Comparison of ENCODE assay signal across 16 cellular contexts in the genomic region with DNA sequence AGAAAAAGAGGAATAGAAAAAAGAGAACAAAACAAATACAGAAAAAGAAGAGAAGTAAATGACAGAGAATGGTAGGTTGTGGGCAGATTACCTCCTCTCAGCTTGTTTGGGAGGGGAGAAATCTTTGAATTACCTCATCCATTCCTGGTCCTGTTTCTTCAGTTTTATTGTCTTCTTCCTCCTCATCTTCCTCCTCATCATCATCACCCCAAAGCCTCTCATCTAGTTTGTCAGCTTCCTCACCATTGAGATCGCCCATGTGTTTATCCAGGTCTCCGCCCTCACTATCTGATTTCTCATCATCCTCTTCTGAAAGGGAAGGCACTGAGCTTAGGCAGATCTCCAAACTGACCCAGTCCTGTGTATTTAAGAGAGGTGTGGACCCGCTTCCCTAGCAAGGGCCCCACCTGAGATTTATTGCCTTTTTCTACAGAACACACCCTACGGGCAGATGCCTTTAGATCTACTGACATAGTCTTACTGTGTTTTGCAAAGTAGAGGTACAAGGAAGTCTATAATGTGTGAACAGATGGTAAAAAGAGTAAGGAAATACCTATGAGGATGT. TPM values are rescaled to one million over a fixed set of nuclear protein-coding genes. Genes with fewer than 3 reads are reported as not detected.
DNase-seq lines count a peak whose midpoint lies in the region; ATAC-seq lines count a peak whose summit lies in the region.
"Had no signal": no experiment of that assay in that cellular context is flagged by ENCODE, and none has a peak within 500 bp of the region (broad histone marks: within the 10 kb centered on the region; RNA-seq: fewer than 3 reads in every experiment).

No MANE protein-coding gene starts in this region.

- H3K4me1 ChIP-seq in CD4-positive, CD25-positive, alpha-beta regulatory T cell (ENCODE audit: control insufficient read depth, insufficient read depth, low read length, poor library complexity, severe bottlenecking) = no peaks in the 10 kb centered on the region
- H3K4me1 ChIP-seq in mucosa of rectum (ENCODE audit: control insufficient read depth in 2 of 2, insufficient read depth in 2 of 2, low read length in 2 of 2) = peaks cover 0 to 3% of the 10 kb centered on the region in 2 donors

- peak overlapping the region; percentile 3 for H3K27ac Mint-ChIP-seq in activated CD4-positive, alpha-beta memory T cell treated with anti-CD3 and anti-CD28 coated beads, Interleukin-2, amount 10 ng/mL, durations not matched to agents 7 days and 5 days
- H3K27ac Mint-ChIP-seq in activated CD4-positive, alpha-beta memory T cell treated with anti-CD3 and anti-CD28 coated beads for 36 hours = no peak overlapping the region
- H3K27ac Mint-ChIP-seq in CD4-positive, CD25-positive, alpha-beta regulatory T cell = peak overlapping the region in 2 of 3 donors; percentile 41 to 52
- peak overlapping the region; percentile 38 for H3K27ac Mint-ChIP-seq in activated T-helper 17 cell treated with anti-CD3 and anti-CD28 coated beads, Interleukin-2, amount 50 U/mL, for 72 hours

- no peak overlapping the region for H3K27ac ChIP-seq in CD4-positive, CD25-positive, alpha-beta regulatory T cell (ENCODE audit: insufficient read depth, low read length, poor library complexity, severe bottlenecking)
- H3K27ac ChIP-seq in mucosa of rectum (ENCODE audit: low read depth in 2 of 2, low read length in 2 of 2) = peak overlapping the region; percentile 44 to 58

- CTCF ChIA-PET in activated CD4-positive, alpha-beta memory T cell treated with anti-CD3 and anti-CD28 coated beads, Interleukin-2, amount 10 ng/mL, durations not matched to agents 7 days and 5 days (lab: Charles Lee) = interaction anchor here (0.7 kb wide), 1 partner anchor 9 kb away, joined by 3 read pairs; no protein-coding TSS in a partner anchor
- CTCF ChIA-PET in activated CD4-positive, alpha-beta memory T cell treated with anti-CD3 and anti-CD28 coated beads for 36 hours (lab: Charles Lee) = no interaction called here

- no peak for DNase-seq in activated CD4-positive, alpha-beta memory T cell treated with anti-CD3 and anti-CD28 coated beads, Interleukin-2, amount 10 ng/mL, durations not matched to agents 7 days and 5 days
- no peak for DNase-seq in activated CD4-positive, alpha-beta memory T cell treated with anti-CD3 and anti-CD28 coated beads for 36 hours
- no peak for DNase-seq in CD4-positive, CD25-positive, alpha-beta regulatory T cell
- DNase-seq in NCI-H2081 treated with DMSO at 0.1 percent for 48 hours (lab: John Stamatoyannopoulos, UW) = no peak
- no peak for DNase-seq in mesenteric fat pad (ENCODE audit: low spot score)
- DNase-seq in posterior vena cava (ENCODE audit: low spot score) = no peak
- DNase-seq: 8988T, DMS 273 treated with DMSO at 0.1 percent for 48 hours, GF-D8, NCI-H1092 treated with DMSO at 0.1 percent for 48 hours, NCI-H1694, NCI-H2107, NCI-H2227 treated with DMSO at 0.1 percent for 48 hours, NCI-H524 had no signal

- intact Hi-C loops in activated CD4-positive, alpha-beta memory T cell treated with anti-CD3 and anti-CD28 coated beads for 36 hours (cut with micrococcal nuclease) = no loop called here
- intact Hi-C loops in posterior vena cava (cut with DNase I) = no loop called here

- H3K9me3 ChIP-seq in CD4-positive, CD25-positive, alpha-beta regulatory T cell (ENCODE audit: control insufficient read depth in 2 of 2, low read length in 2 of 2) = no peaks in the 10 kb centered on the region
- H3K9me3 ChIP-seq in mucosa of rectum (ENCODE audit: control insufficient read depth in 2 of 2, low read length in 2 of 2) = no peaks in the 10 kb centered on the region

- no peak for ATAC-seq in CD4-positive, CD25-positive, alpha-beta regulatory T cell (ENCODE audit: low read depth in 2 of 2)
- ATAC-seq in activated T-helper 17 cell treated with anti-CD3 and anti-CD28 coated beads, Interleukin-2, amount 50 U/mL, for 72 hours (replicated peaks) = no peak

- no peak overlapping the region for H3K4me3 ChIP-seq in CD4-positive, CD25-positive, alpha-beta regulatory T cell (ENCODE audit: low read depth, low read length)
- no peak overlapping the region for H3K4me3 ChIP-seq in mucosa of rectum (ENCODE audit: low read length in 2 of 2)

- no peak overlapping the region for H3K9ac ChIP-seq in mucosa of rectum (ENCODE audit: low read depth in 1 of 2, low read length in 2 of 2)

- H3K4me1 Mint-ChIP-seq in activated CD4-positive, alpha-beta memory T cell treated with anti-CD3 and anti-CD28 coated beads, Interleukin-2, amount 10 ng/mL, durations not matched to agents 7 days and 5 days = no peaks in the 10 kb centered on the region
- no peaks in the 10 kb centered on the region for H3K4me1 Mint-ChIP-seq in activated CD4-positive, alpha-beta memory T cell treated with anti-CD3 and anti-CD28 coated beads for 36 hours (ENCODE audit: low read depth)
- peaks cover 0 to 6% (median 0%) of the 10 kb centered on the region in 4 donors for H3K4me1 Mint-ChIP-seq in CD4-positive, CD25-positive, alpha-beta regulatory T cell
- H3K4me1 Mint-ChIP-seq in activated T-helper 17 cell treated with anti-CD3 and anti-CD28 coated beads, Interleukin-2, amount 50 U/mL, for 72 hours = no peaks in the 10 kb centered on the region

- peaks cover 81% of the 10 kb centered on the region for H3K36me3 ChIP-seq in CD4-positive, CD25-positive, alpha-beta regulatory T cell (ENCODE audit: control insufficient read depth, insufficient read depth, low read length)
- H3K36me3 ChIP-seq in mucosa of rectum (ENCODE audit: control insufficient read depth in 2 of 2, insufficient read depth in 2 of 2, low read length in 2 of 2) = peaks cover 16 to 37% of the 10 kb centered on the region in 2 donors

- POLR2A ChIA-PET in activated CD4-positive, alpha-beta memory T cell treated with anti-CD3 and anti-CD28 coated beads, Interleukin-2, amount 10 ng/mL, durations not matched to agents 7 days and 5 days (lab: Charles Lee) = no interaction called here
- POLR2A ChIA-PET in activated CD4-positive, alpha-beta memory T cell treated with anti-CD3 and anti-CD28 coated beads for 36 hours (lab: Charles Lee) = no interaction called here

- no peaks in the 10 kb centered on the region for H3K27me3 ChIP-seq in CD4-positive, CD25-positive, alpha-beta regulatory T cell (ENCODE audit: control insufficient read depth, insufficient read depth, low read length)
- no peaks in the 10 kb centered on the region for H3K27me3 ChIP-seq in mucosa of rectum (ENCODE audit: control insufficient read depth in 2 of 2, insufficient read depth in 2 of 2, low read length in 2 of 2)

- no peak overlapping the region for H3K4me3 Mint-ChIP-seq in activated CD4-positive, alpha-beta memory T cell treated with anti-CD3 and anti-CD28 coated beads, Interleukin-2, amount 10 ng/mL, durations not matched to agents 7 days and 5 days
- no peak overlapping the region for H3K4me3 Mint-ChIP-seq in activated CD4-positive, alpha-beta memory T cell treated with anti-CD3 and anti-CD28 coated beads for 36 hours
- H3K4me3 Mint-ChIP-seq in CD4-positive, CD25-positive, alpha-beta regulatory T cell = no peak overlapping the region
- H3K4me3 Mint-ChIP-seq in activated T-helper 17 cell treated with anti-CD3 and anti-CD28 coated beads, Interleukin-2, amount 50 U/mL, for 72 hours = no peak overlapping the region

- peaks cover 39% of the 10 kb centered on the region for H3K36me3 Mint-ChIP-seq in activated CD4-positive, alpha-beta memory T cell treated with anti-CD3 and anti-CD28 coated beads, Interleukin-2, amount 10 ng/mL, durations not matched to agents 7 days and 5 days (ENCODE audit: low read depth)
- peaks cover 47% of the 10 kb centered on the region for H3K36me3 Mint-ChIP-seq in activated CD4-positive, alpha-beta memory T cell treated with anti-CD3 and anti-CD28 coated beads for 36 hours
- H3K36me3 Mint-ChIP-seq in CD4-positive, CD25-positive, alpha-beta regulatory T cell = peaks cover 59% of the 10 kb centered on the region
- peaks cover 95% of the 10 kb centered on the region for H3K36me3 Mint-ChIP-seq in activated T-helper 17 cell treated with anti-CD3 and anti-CD28 coated beads, Interleukin-2, amount 50 U/mL, for 72 hours (ENCODE audit: low read depth)

- no peaks in the 10 kb centered on the region for H3K27me3 Mint-ChIP-seq in activated CD4-positive, alpha-beta memory T cell treated with anti-CD3 and anti-CD28 coated beads, Interleukin-2, amount 10 ng/mL, durations not matched to agents 7 days and 5 days
- no peaks in the 10 kb centered on the region for H3K27me3 Mint-ChIP-seq in activated CD4-positive, alpha-beta memory T cell treated with anti-CD3 and anti-CD28 coated beads for 36 hours
- H3K27me3 Mint-ChIP-seq in CD4-positive, CD25-positive, alpha-beta regulatory T cell = no peaks in the 10 kb centered on the region
- no peaks in the 10 kb centered on the region for H3K27me3 Mint-ChIP-seq in activated T-helper 17 cell treated with anti-CD3 and anti-CD28 coated beads, Interleukin-2, amount 50 U/mL, for 72 hours

- H3K9me3 Mint-ChIP-seq in activated CD4-positive, alpha-beta memory T cell treated with anti-CD3 and anti-CD28 coated beads, Interleukin-2, amount 10 ng/mL, durations not matched to agents 7 days and 5 days = no peaks in the 10 kb centered on the region
- H3K9me3 Mint-ChIP-seq in activated CD4-positive, alpha-beta memory T cell treated with anti-CD3 and anti-CD28 coated beads for 36 hours = no peaks in the 10 kb centered on the region
- no peaks in the 10 kb centered on the region for H3K9me3 Mint-ChIP-seq in CD4-positive, CD25-positive, alpha-beta regulatory T cell
- H3K9me3 Mint-ChIP-seq in activated T-helper 17 cell treated with anti-CD3 and anti-CD28 coated beads, Interleukin-2, amount 50 U/mL, for 72 hours = no peaks in the 10 kb centered on the region

RNA-seq across cellular contexts. Expression of gene LYRM2, which starts 24.2 kb away (rescaled TPM):
- total RNA-seq in activated CD4-positive, alpha-beta memory T cell treated with anti-CD3 and anti-CD28 coated beads, Interleukin-2, amount 10 ng/mL, durations not matched to agents 7 days and 5 days = 10 to 100 TPM; 31.4 to 34.4 TPM
- total RNA-seq in activated CD4-positive, alpha-beta memory T cell treated with anti-CD3 and anti-CD28 coated beads for 36 hours = 10 to 100 TPM; 25.5 to 26.4 TPM
- total RNA-seq in CD4-positive, CD25-positive, alpha-beta regulatory T cell = 21.8 TPM
- polyA plus RNA-seq in CD4-positive, CD25-positive, alpha-beta regulatory T cell = 10 to 100 TPM; 61.6 to 81.4 (median 69.3) TPM
- 10 to 100 TPM; 22.5 to 30.7 TPM for total RNA-seq in activated T-helper 17 cell treated with anti-CD3 and anti-CD28 coated beads, Interleukin-2, amount 50 U/mL, for 72 hours
- total RNA-seq in mesenteric fat pad = 25.9 TPM
- 10 to 100 TPM; 34.1 to 34.3 TPM for total RNA-seq in posterior vena cava
